Comparison of ENCODE assay signal across 26 cellular contexts in genomic region chr14:24064091-24064795, GRCh38. TPM values are rescaled to one million over a fixed set of nuclear protein-coding genes. Genes with fewer than 3 reads are reported as not detected.
A peak's percentile ranks its signal among the peaks of the same experiment; 100 is the strongest.
DNase-seq lines count a peak whose midpoint lies in the region; ATAC-seq and TF ChIP-seq lines count a peak whose summit lies in the region.
"Had no signal": no experiment of that assay in that cellular context is flagged by ENCODE, and none has a peak within 500 bp of the region (broad histone marks: within the 10 kb centered on the region; RNA-seq: fewer than 3 reads in every experiment).

No MANE protein-coding gene starts in this region.

- H3K27ac ChIP-seq in RWPE2 (ENCODE audit: poor library complexity, severe bottlenecking): no peak overlapping the region
- H3K27ac ChIP-seq in left lung: no peak overlapping the region
- no peak overlapping the region for H3K27ac ChIP-seq in osteoblast (ENCODE audit: low read depth, low read length)
- H3K27ac ChIP-seq: SJSA1 had no signal

- no peaks in the 10 kb centered on the region for H3K27me3 ChIP-seq in RWPE2 (ENCODE audit: insufficient read depth, poor library complexity, severe bottlenecking)
- no peaks in the 10 kb centered on the region for H3K27me3 ChIP-seq in left lung
- H3K27me3 ChIP-seq in osteoblast (ENCODE audit: insufficient read depth, low read length): peaks cover 3% of the 10 kb centered on the region
- H3K27me3 ChIP-seq: Peyer's patch had no signal

- H3K79me2 ChIP-seq in osteoblast (ENCODE audit: insufficient read depth, low read length): no peaks in the 10 kb centered on the region

- peaks cover 0 to 2% (median 0%) of the 10 kb centered on the region in 7 donors for H3K9me3 Mint-ChIP-seq in CD14-positive monocyte
- H3K9me3 Mint-ChIP-seq: GM23338 had no signal

- peak overlapping the region in 1 of 7 donors; percentile 21 for H3K27ac Mint-ChIP-seq in CD14-positive monocyte
- H3K27ac Mint-ChIP-seq: GM23338 had no signal

- ATAC-seq in RWPE2 (ENCODE audit: low read depth) (no peak), left lung (no peak), GM18873 (IDR thresholded peaks at IDR 0.05; ENCODE audit: low FRiP score, unreplicated experiment) (no peak), GM18861 (IDR thresholded peaks at IDR 0.05; ENCODE audit: unreplicated experiment) (no peak), HG03045 (IDR thresholded peaks at IDR 0.05; ENCODE audit: unreplicated experiment) (no peak)
- ATAC-seq: GM23338, HCT116 had no signal

- H3K9me3 ChIP-seq in RWPE2 (ENCODE audit: severe bottlenecking) (no peaks in the 10 kb centered on the region), left lung (no peaks in the 10 kb centered on the region), osteoblast (ENCODE audit: low read depth, low read length) (no peaks in the 10 kb centered on the region)
- H3K9me3 ChIP-seq: Peyer's patch, SJSA1 had no signal

- H3K4me3 Mint-ChIP-seq in CD14-positive monocyte: no peak overlapping the region
- H3K4me3 Mint-ChIP-seq: GM23338 had no signal

- no peaks in the 10 kb centered on the region for H3K36me3 Mint-ChIP-seq in CD14-positive monocyte

- H3K4me1 Mint-ChIP-seq in CD14-positive monocyte: no peaks in the 10 kb centered on the region

- TF ChIP-seq CTCF in CD14-positive monocyte (IDR thresholded peaks at IDR 0.05) (no peak), RWPE2 (IDR thresholded peaks at IDR 0.05; ENCODE audit: poor library complexity, severe bottlenecking) (no peak), left lung (IDR thresholded peaks at IDR 0.05) (no peak), osteoblast (IDR thresholded peaks at IDR 0.05; ENCODE audit: extremely low read depth, low read depth, low read length) (no peak)

- peaks cover 5 to 6% (median 6%) of the 10 kb centered on the region in 3 donors for H3K27me3 Mint-ChIP-seq in CD14-positive monocyte (ENCODE audit: low read depth in 3 of 3)

- H3K4me2 ChIP-seq in osteoblast (ENCODE audit: insufficient read depth, low read length): no peak overlapping the region
- H3K4me2 ChIP-seq: GM23338 had no signal

- DNase-seq in CD14-positive monocyte (ENCODE audit: low spot score) (peak; percentile 28), RWPE2 (ENCODE audit: low spot score) (peak; percentile 73), left lung (peak; percentile 18 to 34), osteoblast (ENCODE audit: insufficient read length, low spot score, missing footprints) (peak; percentile 79), activated T-cell treated with anti-CD3 and anti-CD28 coated beads for 4 hours (no peak)
- DNase-seq: DMS79 treated with DMSO at 0.1 percent for 48 hours, KG1, NCI-H1105, NCI-H146, NCI-H2029 treated with DMSO at 0.1 percent for 48 hours, NCI-H2171, NCI-H345, NCI-H524, NCI-H82 had no signal

- H2AFZ ChIP-seq in osteoblast (ENCODE audit: low read length): no peak overlapping the region
- H2AFZ ChIP-seq: GM23338 had no signal

- H3K4me1 ChIP-seq in RWPE2 (ENCODE audit: insufficient read depth, poor library complexity, severe bottlenecking) (no peaks in the 10 kb centered on the region), left lung (no peaks in the 10 kb centered on the region), osteoblast (ENCODE audit: insufficient read depth, low read length) (no peaks in the 10 kb centered on the region)
- H3K4me1 ChIP-seq: SJSA1 had no signal

- intact Hi-C loops in CD14-positive monocyte (cut with micrococcal nuclease): no loop called here
- intact Hi-C loops in left lung (cut with DNase I): no loop called here

- H3K36me3 ChIP-seq in RWPE2 (ENCODE audit: low read depth): no peaks in the 10 kb centered on the region
- no peaks in the 10 kb centered on the region for H3K36me3 ChIP-seq in left lung
- H3K36me3 ChIP-seq in osteoblast (ENCODE audit: insufficient read depth, low read length): no peaks in the 10 kb centered on the region
- H3K36me3 ChIP-seq: Peyer's patch, SJSA1 had no signal

- H4K20me1 ChIP-seq in osteoblast (ENCODE audit: insufficient read depth, low read length): no peaks in the 10 kb centered on the region

- H3K4me3 ChIP-seq in RWPE2 (ENCODE audit: severe bottlenecking): no peak overlapping the region
- H3K4me3 ChIP-seq in left lung: no peak overlapping the region
- H3K4me3 ChIP-seq in osteoblast (ENCODE audit: insufficient read depth, low read length): no peak overlapping the region
- H3K4me3 ChIP-seq: GM23338, Peyer's patch, SJSA1 had no signal

RNA-seq across cellular contexts. Expression of gene CPNE6, which starts 7.1 kb away (rescaled TPM):
- polyA plus RNA-seq in CD14-positive monocyte: not detected
- not detected for total RNA-seq in left lung
- not detected in 2 replicates for total RNA-seq in osteoblast
- total RNA-seq: A172, G401, GM23338, HT1080, OCI-LY7, SJSA1 had no signal
- polyA plus RNA-seq: AG04450 had no signal

RNA-seq across cellular contexts. Expression of gene CARMIL3, which starts 12.4 kb away (rescaled TPM):
- polyA plus RNA-seq in CD14-positive monocyte: not detected
- total RNA-seq in left lung: 1 to 10 TPM; 1.0 to 2.3 TPM
- total RNA-seq in osteoblast: not detected in 2 replicates
- total RNA-seq: SJSA1 had no signal
- polyA plus RNA-seq: AG04450 had no signal

RNA-seq across cellular contexts. Expression of gene PCK2, which starts 29.9 kb away (rescaled TPM):
- 10 to 100 TPM; 29.9 to 34.2 TPM for polyA plus RNA-seq in CD14-positive monocyte
- total RNA-seq in left lung (10 to 100 TPM; 36.5 to 61.3 TPM), osteoblast (26.2 and 35.1 TPM in 2 replicates)

RNA-seq across cellular contexts. Expression of gene DCAF11, which starts 50.3 kb away (rescaled TPM):
- 10 to 100 TPM; 48.8 to 56.6 TPM for polyA plus RNA-seq in CD14-positive monocyte
- 10 to 100 TPM; 56.4 to 65.1 TPM for total RNA-seq in left lung
- total RNA-seq in osteoblast: 73.4 and 84.7 TPM in 2 replicates

RNA-seq across cellular contexts. Expression of gene NRL, which starts 50.5 kb away (rescaled TPM):
- polyA plus RNA-seq in CD14-positive monocyte: 1 to 10 TPM; 1.1 to 1.5 TPM
- total RNA-seq in left lung: 1 to 10 TPM; 1.6 to 2.7 TPM
- total RNA-seq in osteoblast: 1.5 and 1.8 TPM in 2 replicates
- total RNA-seq: A172 had no signal
